23 cellular contexts compared by ENCODE assay signal in genomic region chr5:171992813-171993212, GRCh38. TPM values are rescaled to one million over a fixed set of nuclear protein-coding genes. Genes with fewer than 3 reads are reported as not detected.
A peak's percentile ranks its signal among the peaks of the same experiment; 100 is the strongest.
DNase-seq lines count a peak whose midpoint lies in the region; ATAC-seq and TF ChIP-seq lines count a peak whose summit lies in the region.
"Had no signal": no experiment of that assay in that cellular context is flagged by ENCODE, and none has a peak within 500 bp of the region (broad histone marks: within the 10 kb centered on the region; RNA-seq: fewer than 3 reads in every experiment).

No MANE protein-coding gene starts in this region.

- H3K9me3 Mint-ChIP-seq in chondrocyte (ENCODE audit: low read depth): no peaks in the 10 kb centered on the region
- H3K9me3 Mint-ChIP-seq in mesothelial cell of epicardium: no peaks in the 10 kb centered on the region
- H3K9me3 Mint-ChIP-seq in type B pancreatic cell: no peaks in the 10 kb centered on the region
- H3K9me3 Mint-ChIP-seq in stimulated activated effector memory CD8-positive, alpha-beta T cell treated with anti-CD3 and anti-CD28 coated beads, Interleukin-12 subunit alpha, Interleukin-12 subunit beta, amount 100 ng/mL, for 72 hours: no peaks in the 10 kb centered on the region
- H3K9me3 Mint-ChIP-seq: CD4-positive, alpha-beta T cell had no signal

- no peak for TF ChIP-seq CTCF in Panc1 (IDR thresholded peaks at IDR 0.05)
- TF ChIP-seq CTCF in chondrocyte (IDR thresholded peaks at IDR 0.05): no peak
- TF ChIP-seq CTCF in mesothelial cell of epicardium (IDR thresholded peaks at IDR 0.05; ENCODE audit: unreplicated experiment): no peak
- no peak for TF ChIP-seq CTCF in type B pancreatic cell (conservative IDR thresholded peaks at IDR 0.05)

- in situ Hi-C loops in Panc1 (cut with HindIII; ENCODE audit: low pct_unique_long_range_greater_than_20kb, low sequenced_read_pairs): no loop called here

- H3K27me3 Mint-ChIP-seq in chondrocyte (ENCODE audit: low read depth) (no peaks in the 10 kb centered on the region), mesothelial cell of epicardium (ENCODE audit: low read depth) (no peaks in the 10 kb centered on the region), type B pancreatic cell (no peaks in the 10 kb centered on the region)
- H3K27me3 Mint-ChIP-seq: CD4-positive, alpha-beta T cell had no signal

- intact Hi-C loops in Panc1 (cut with micrococcal nuclease; ENCODE audit: unreplicated experiment): no loop called here

- ATAC-seq in Panc1 (no peak), GM21367 (IDR thresholded peaks at IDR 0.05; ENCODE audit: unreplicated experiment) (no peak)
- ATAC-seq in stimulated activated effector memory CD8-positive, alpha-beta T cell treated with anti-CD3 and anti-CD28 coated beads, Interleukin-12 subunit alpha, Interleukin-12 subunit beta, amount 100 ng/mL, for 72 hours: no peak
- ATAC-seq: HepG2, K562 had no signal

- H3K27ac Mint-ChIP-seq in chondrocyte (ENCODE audit: unreplicated experiment) (peak overlapping the region; percentile 17), mesothelial cell of epicardium (peak overlapping the region; percentile 37), type B pancreatic cell (peak overlapping the region; percentile 79)
- H3K27ac Mint-ChIP-seq in stimulated activated effector memory CD8-positive, alpha-beta T cell treated with anti-CD3 and anti-CD28 coated beads, Interleukin-12 subunit alpha, Interleukin-12 subunit beta, amount 100 ng/mL, for 72 hours: no peak overlapping the region
- H3K27ac Mint-ChIP-seq: CD4-positive, alpha-beta T cell had no signal

- H3K36me3 ChIP-seq in Panc1 (ENCODE audit: control insufficient read depth, insufficient read depth, low read length): no peaks in the 10 kb centered on the region

- no peak overlapping the region for H3K4me3 Mint-ChIP-seq in chondrocyte (ENCODE audit: unreplicated experiment)
- no peak overlapping the region for H3K4me3 Mint-ChIP-seq in mesothelial cell of epicardium
- H3K4me3 Mint-ChIP-seq in type B pancreatic cell: peak overlapping the region; percentile 21
- H3K4me3 Mint-ChIP-seq in stimulated activated effector memory CD8-positive, alpha-beta T cell treated with anti-CD3 and anti-CD28 coated beads, Interleukin-12 subunit alpha, Interleukin-12 subunit beta, amount 100 ng/mL, for 72 hours: no peak overlapping the region
- H3K4me3 Mint-ChIP-seq: CD4-positive, alpha-beta T cell had no signal

- no peaks in the 10 kb centered on the region for H3K9me3 ChIP-seq in Panc1 (ENCODE audit: control insufficient read depth, insufficient read depth, low read depth, low read length)
- H3K9me3 ChIP-seq: BLaER1, Peyer's patch had no signal

- peaks cover 1% of the 10 kb centered on the region for H3K36me3 Mint-ChIP-seq in chondrocyte (ENCODE audit: low read depth)
- H3K36me3 Mint-ChIP-seq in mesothelial cell of epicardium: peaks cover 23% of the 10 kb centered on the region
- H3K36me3 Mint-ChIP-seq in type B pancreatic cell: peaks cover 28% of the 10 kb centered on the region
- peaks cover 73% of the 10 kb centered on the region for H3K36me3 Mint-ChIP-seq in stimulated activated effector memory CD8-positive, alpha-beta T cell treated with anti-CD3 and anti-CD28 coated beads, Interleukin-12 subunit alpha, Interleukin-12 subunit beta, amount 100 ng/mL, for 72 hours

- peaks cover 37% of the 10 kb centered on the region for H3K4me1 Mint-ChIP-seq in chondrocyte (ENCODE audit: low read depth)
- peaks cover 17% of the 10 kb centered on the region for H3K4me1 Mint-ChIP-seq in mesothelial cell of epicardium
- peaks cover 30% of the 10 kb centered on the region for H3K4me1 Mint-ChIP-seq in type B pancreatic cell (ENCODE audit: unreplicated experiment)
- H3K4me1 Mint-ChIP-seq in stimulated activated effector memory CD8-positive, alpha-beta T cell treated with anti-CD3 and anti-CD28 coated beads, Interleukin-12 subunit alpha, Interleukin-12 subunit beta, amount 100 ng/mL, for 72 hours: peaks cover 50% of the 10 kb centered on the region

- CTCF ChIA-PET in Panc1 (lab: Charles Lee): no interaction called here

- H3K4me1 ChIP-seq in Panc1 (ENCODE audit: control insufficient read depth, insufficient read depth, low read length): peaks cover 42% of the 10 kb centered on the region

- H3K27ac ChIP-seq in Panc1 (ENCODE audit: low read length): peak overlapping the region; percentile 60; the same call in 1 of the 2 replicates
- H3K27ac ChIP-seq: BLaER1, HL-60, Peyer's patch had no signal

- no peak overlapping the region for H3K4me3 ChIP-seq in Panc1 (ENCODE audit: low read depth in 2 of 2, low read length in 2 of 2)
- H3K4me3 ChIP-seq: BLaER1, K562, Peyer's patch had no signal

- BruUV-seq in Panc1 (replicated peaks; lab: Mats Ljungman, UMichigan): no TSS peak

- no peaks in the 10 kb centered on the region for H3K27me3 ChIP-seq in Panc1 (ENCODE audit: control insufficient read depth, insufficient read depth, low read length)
- H3K27me3 ChIP-seq: BLaER1, Peyer's patch had no signal

- DNase-seq in Panc1 (ENCODE audit: low read depth, low spot score) (no peak), chondrocyte (ENCODE audit: low spot score) (no peak), mesothelial cell of epicardium (ENCODE audit: low spot score in 2 of 2, unreplicated experiment in 2 of 2) (no peak), type B pancreatic cell (ENCODE audit: extremely low spot score, unreplicated experiment) (no peak), ureter (ENCODE audit: low spot score) (no peak)
- DNase-seq in stimulated activated effector memory CD8-positive, alpha-beta T cell treated with anti-CD3 and anti-CD28 coated beads, Interleukin-12 subunit alpha, Interleukin-12 subunit beta, amount 100 ng/mL, for 72 hours (ENCODE audit: low spot score in 2 of 2): no peak
- DNase-seq: CD4-positive, alpha-beta T cell; COR-L47; DMS79; H7; MM.1S; NCI-H1092; NCI-H1436 treated with DMSO at 0.1 percent for 48 hours; NCI-H2029; NCI-H345; NCI-H524; NCI-H774; Peyer's patch had no signal

- POLR2A ChIA-PET in Panc1 (lab: Charles Lee): interaction anchor here (1.7 kb wide), 1 partner anchor 14 kb away, joined by 12 read pairs; the partner anchor contains the start of gene FBXW11

RNA-seq across cellular contexts. Expression of gene FBXW11, which starts 13.6 kb away (rescaled TPM):
- 111 TPM for total RNA-seq in Panc1 (2021; ENCODE audit: unreplicated experiment)
- 49.1 TPM for polyA plus RNA-seq in Panc1 (2012; ENCODE audit: insufficient read length)
- 54.8 to 58.1 TPM (median 54.8 TPM) in 3 replicates for total RNA-seq in chondrocyte
- total RNA-seq in mesothelial cell of epicardium: 62.1 to 64.4 TPM (median 64.1 TPM) in 3 replicates
- 50.2 and 52.5 TPM in 2 replicates for total RNA-seq in type B pancreatic cell (ENCODE audit: low replicate concordance)
- total RNA-seq in ureter: 64.2 TPM
